Comparison of ENCODE assay signal across 22 cellular contexts in genomic region chr16:2934450-2934849, GRCh38. TPM values are rescaled to one million over a fixed set of nuclear protein-coding genes. Genes with fewer than 3 reads are reported as not detected.
"Had no signal": no experiment of that assay in that cellular context is flagged by ENCODE, and none has a peak within 500 bp of the region (broad histone marks: within the 10 kb centered on the region; RNA-seq: fewer than 3 reads in every experiment).

No MANE protein-coding gene starts in this region.

- H3K27ac ChIP-seq: body of pancreas, cardiac muscle cell, prostate gland, thoracic aorta, vagina had no signal

- ATAC-seq: activated T-cell treated with anti-CD3 and anti-CD28 coated beads, Interleukin-2, amount 50 U/mL, for 4 hours; body of pancreas; left ventricle myocardium superior; stimulated activated naive B cell treated with anti-CD40 and anti-IgM and Interleukin-4, amounts not matched to agents 10 μg/mL and 1 μg/mL and 100 μg/mL, for 72 hours; WTC11 had no signal

- H3K4me1 ChIP-seq: body of pancreas, prostate gland, vagina had no signal

- H3K27ac Mint-ChIP-seq: activated T-helper 2 cell treated with anti-CD3 and anti-CD28 coated beads, Interferon-gamma antibody, Interleukin-2, Interleukin-4, amounts not matched to agents 10 μg/mL and 5 μg/mL and 100 μg/mL, durations not matched to agents 14 hours and 24 hours and 36 hours; natural killer cell treated with Interleukin-12 subunit alpha and Interleukin-12 subunit beta and Interleukin-15 and Interleukin-18, amount 100 ng/mL, for 72 hours; stimulated activated naive B cell treated with anti-CD40 and anti-IgM and Interleukin-4, amounts not matched to agents 10 μg/mL and 1 μg/mL and 100 μg/mL, for 72 hours; type B pancreatic cell had no signal

- DNase-seq: activated CD8-positive, alpha-beta memory T cell treated with anti-CD3 and anti-CD28 coated beads for 24 hours; activated CD8-positive, alpha-beta memory T cell treated with anti-CD3 and anti-CD28 coated beads, Interleukin-2, amount 50 U/mL, for 48 hours; activated naive CD4-positive, alpha-beta T cell treated with Interleukin-2 at 50 U/mL for 16 hours; activated T-cell treated with anti-CD3 and anti-CD28 coated beads, Interleukin-2, amount 50 U/mL, for 4 hours; anterior cingulate cortex; body of pancreas; hypothalamus; left ventricle myocardium superior; stimulated activated CD4-positive, alpha-beta T cell treated with anti-CD3 and anti-CD28 coated beads, Interleukin-2, amount 100 ng/mL, for 48 hours; stimulated activated CD8-positive, alpha-beta memory T cell treated with anti-CD3 and anti-CD28 coated beads, Interleukin-4, amount 100 ng/mL, for 48 hours; stimulated activated naive B cell treated with anti-CD40 and anti-IgM and Interleukin-4, amounts not matched to agents 10 μg/mL and 1 μg/mL and 100 μg/mL, for 72 hours; T1000 had no signal

- H3K4me3 ChIP-seq: body of pancreas, cardiac muscle cell, prostate gland, thoracic aorta, vagina had no signal

- H3K4me1 Mint-ChIP-seq: WTC11 had no signal

- H3K9me3 Mint-ChIP-seq: activated T-cell treated with anti-CD3 and anti-CD28 coated beads, Interleukin-2, amount 50 U/mL, for 4 hours; activated T-helper 2 cell treated with anti-CD3 and anti-CD28 coated beads, Interferon-gamma antibody, Interleukin-2, Interleukin-4, amounts not matched to agents 10 μg/mL and 5 μg/mL and 100 μg/mL, durations not matched to agents 14 hours and 24 hours and 36 hours; natural killer cell treated with Interleukin-12 subunit alpha and Interleukin-12 subunit beta and Interleukin-15 and Interleukin-18, amount 100 ng/mL, for 72 hours; stimulated activated naive B cell treated with anti-CD40 and anti-IgM and Interleukin-4, amounts not matched to agents 10 μg/mL and 1 μg/mL and 100 μg/mL, for 72 hours; type B pancreatic cell; WTC11 had no signal

- H3K27me3 Mint-ChIP-seq: natural killer cell treated with Interleukin-12 subunit alpha and Interleukin-12 subunit beta and Interleukin-15 and Interleukin-18, amount 100 ng/mL, for 72 hours; stimulated activated naive B cell treated with anti-CD40 and anti-IgM and Interleukin-4, amounts not matched to agents 10 μg/mL and 1 μg/mL and 100 μg/mL, for 72 hours; type B pancreatic cell had no signal

- H3K27me3 ChIP-seq: body of pancreas, cardiac muscle cell, vagina had no signal

- H3K4me3 Mint-ChIP-seq: activated T-cell treated with anti-CD3 and anti-CD28 coated beads, Interleukin-2, amount 50 U/mL, for 4 hours; natural killer cell treated with Interleukin-12 subunit alpha and Interleukin-12 subunit beta and Interleukin-15 and Interleukin-18, amount 100 ng/mL, for 72 hours; stimulated activated naive B cell treated with anti-CD40 and anti-IgM and Interleukin-4, amounts not matched to agents 10 μg/mL and 1 μg/mL and 100 μg/mL, for 72 hours; type B pancreatic cell; WTC11 had no signal

- H3K9me3 ChIP-seq: body of pancreas, prostate gland, thoracic aorta, vagina had no signal

RNA-seq across cellular contexts. Expression of gene KREMEN2, which starts 29.6 kb away (rescaled TPM):
- total RNA-seq: chondrocyte; left ventricle myocardium superior; natural killer cell treated with Interleukin-12 subunit alpha and Interleukin-12 subunit beta and Interleukin-15 and Interleukin-18, amount 100 ng/mL, for 72 hours; osteocyte; thoracic aorta; vagina had no signal
